8 cellular contexts compared by ENCODE assay signal in genomic region chr10:124742418-124743187, GRCh38. TPM values are rescaled to one million over a fixed set of nuclear protein-coding genes. Genes with fewer than 3 reads are reported as not detected.
DNase-seq lines count a peak whose midpoint lies in the region; ATAC-seq and TF ChIP-seq lines count a peak whose summit lies in the region.

No MANE protein-coding gene starts in this region.

- DNase-seq in EH (ENCODE audit: low read depth) (peak; percentile 35), KG1 (lab: John Stamatoyannopoulos, UW) (peak; percentile 15), fibroblast of peridontal ligament (ENCODE audit: extremely low read depth) (peak; percentile 25), occipital lobe (lab: John Stamatoyannopoulos, UW) (peak; percentile 35)

- ATAC-seq in GM18870 (IDR thresholded peaks at IDR 0.05; ENCODE audit: unreplicated experiment) = no peak
- no peak for ATAC-seq in HG03432 (IDR thresholded peaks at IDR 0.05; ENCODE audit: unreplicated experiment)
- no peak for ATAC-seq in GM18861 (IDR thresholded peaks at IDR 0.05; ENCODE audit: unreplicated experiment)

- 0 out of 2 replicates have a peak, but pooled peaks have one; percentile 21 for TF ChIP-seq CTCF in VCaP (conservative IDR thresholded peaks at IDR 0.05)

- H3K27ac ChIP-seq in VCaP = peak overlapping the region; percentile 93

RNA-seq across cellular contexts. Expression of gene FAM53B, which starts 1.6 kb away (rescaled TPM):
- 35.1 TPM for total RNA-seq in occipital lobe

RNA-seq across cellular contexts. Expression of gene EEF1AKMT2, which starts 49.1 kb away (rescaled TPM):
- 53.8 TPM for total RNA-seq in occipital lobe

RNA-seq across cellular contexts. Expression of gene ABRAXAS2, which starts 59.0 kb away (rescaled TPM):
- 18.9 TPM for total RNA-seq in occipital lobe
